ENCODE assay signal across 8 cellular contexts in the genomic region with DNA sequence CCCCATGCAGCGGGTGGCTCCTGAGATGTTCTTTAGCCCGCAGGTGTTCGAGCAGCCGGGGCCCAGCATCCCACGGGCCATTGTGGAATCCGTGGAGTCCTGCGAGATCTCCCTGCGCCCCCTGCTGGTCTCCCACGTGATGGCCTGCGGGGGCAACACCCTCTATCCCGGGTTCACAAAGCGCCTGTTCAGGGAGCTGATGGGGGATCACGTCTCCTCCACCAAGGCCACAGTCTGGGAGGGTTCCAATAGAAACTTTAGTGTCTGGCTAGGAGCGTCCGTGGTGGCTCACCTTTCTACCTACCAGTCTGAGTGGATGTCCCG.
DNase-seq lines count a peak whose midpoint lies in the region; ATAC-seq, FAIRE-seq and TF ChIP-seq lines count a peak whose summit lies in the region.

No MANE protein-coding gene starts in this region.

- H3K4me1 Mint-ChIP-seq in astrocyte (ENCODE audit: low read depth, unreplicated experiment): no peaks in the 10 kb centered on the region

- H3K27ac ChIP-seq in astrocyte (ENCODE audit: low read depth, low read length) (no peak overlapping the region), transverse colon (no peak overlapping the region)

- H3K4me1 ChIP-seq in astrocyte (ENCODE audit: insufficient read depth, low read length): no peaks in the 10 kb centered on the region
- no peaks in the 10 kb centered on the region for H3K4me1 ChIP-seq in transverse colon

- H3K9ac ChIP-seq in astrocyte (ENCODE audit: low read length): no peak overlapping the region

- no peak for TF ChIP-seq POLR2A in transverse colon (IDR thresholded peaks at IDR 0.05)

- TF ChIP-seq EP300 in transverse colon (IDR thresholded peaks at IDR 0.05; ENCODE audit: low read depth): no peak

- H3K4me2 ChIP-seq in astrocyte (ENCODE audit: low read length): no peak overlapping the region

- intact Hi-C loops in transverse colon (cut with DNase I; ENCODE audit: low total_unique reads): no loop called here

- no peak overlapping the region for H3K4me3 ChIP-seq in astrocyte (ENCODE audit: insufficient read depth, low read depth, low read length)
- H3K4me3 ChIP-seq in transverse colon: no peak overlapping the region

- H3K79me2 ChIP-seq in astrocyte (ENCODE audit: insufficient read depth, low read length): no peaks in the 10 kb centered on the region

- H3K27me3 ChIP-seq in astrocyte (ENCODE audit: insufficient read depth, low read length) (peaks cover 8% of the 10 kb centered on the region), transverse colon (peaks cover 22% of the 10 kb centered on the region)

- H3K36me3 ChIP-seq in astrocyte (ENCODE audit: insufficient read depth, low read length): no peaks in the 10 kb centered on the region
- H3K36me3 ChIP-seq in transverse colon: no peaks in the 10 kb centered on the region

- no peak for FAIRE-seq in astrocyte (lab: Jason Lieb, UNC)

- H2AFZ ChIP-seq in astrocyte (ENCODE audit: low read depth, low read length): no peak overlapping the region

- H3K36me3 Mint-ChIP-seq in astrocyte (ENCODE audit: low read depth, unreplicated experiment): no peaks in the 10 kb centered on the region

- H3K27ac Mint-ChIP-seq in astrocyte (ENCODE audit: unreplicated experiment): no peak overlapping the region

- peak; percentile 51 for DNase-seq in Daoy (ENCODE audit: low read depth)
- DNase-seq in HuH-7 (ENCODE audit: low spot score): peak; percentile 55
- DNase-seq in astrocyte (ENCODE audit: low read depth): no peak
- peak; percentile 70 for DNase-seq in left kidney (ENCODE audit: low read depth, low spot score)
- peak; percentile 61 for DNase-seq in transverse colon
- no peak for DNase-seq in NCI-H187 (lab: John Stamatoyannopoulos, UW)

- H3K9me3 ChIP-seq in astrocyte (ENCODE audit: insufficient read depth, low read depth, low read length) (no peaks in the 10 kb centered on the region), transverse colon (no peaks in the 10 kb centered on the region)

- TF ChIP-seq CTCF in astrocyte (IDR thresholded peaks at IDR 0.05; ENCODE audit: insufficient read depth, low read depth, low read length) (peak; percentile 35), transverse colon (IDR thresholded peaks at IDR 0.05) (peak; percentile 58 to 72 (median 70))

- in situ Hi-C loops in transverse colon (cut with MboI; ENCODE audit: low pct_ligation_motif_present in 1 of 4, low pct_unique_long_range_greater_than_20kb in 1 of 4, low sequenced_read_pairs in 3 of 4): loop anchor here in 2 of 4 donors (25.0 kb wide), 1 partner anchor 339 kb away; no protein-coding TSS in a partner anchor

- H3K4me3 Mint-ChIP-seq in astrocyte (ENCODE audit: unreplicated experiment): no peak overlapping the region

- no peaks in the 10 kb centered on the region for H4K20me1 ChIP-seq in astrocyte (ENCODE audit: insufficient read depth, low read length)

- ATAC-seq in HG02642 (IDR thresholded peaks at IDR 0.05; ENCODE audit: poor library complexity, unreplicated experiment) (no peak), HG02981 (IDR thresholded peaks at IDR 0.05; ENCODE audit: unreplicated experiment) (no peak)

- H3K9me3 Mint-ChIP-seq in astrocyte (ENCODE audit: unreplicated experiment): no peaks in the 10 kb centered on the region

- WGBS in transverse colon (ENCODE audit: low coverage in 1 of 2), 2 donors: 19% methylated on average over 8 of the region's 16 CpGs; no CpG with 5 or more reads in 1 of the 2 donors

- peaks cover 65% of the 10 kb centered on the region for H3K27me3 Mint-ChIP-seq in astrocyte (ENCODE audit: low read depth, unreplicated experiment)

Comparison
In these comparisons a context has a peak if more than half of its experiments do, and no peak if none do; other contexts are left out.
1. DNase-seq: peak in Daoy (single experiment), HuH-7 (single experiment), left kidney (single experiment) and transverse colon (single experiment); none in astrocyte (single experiment) and NCI-H187 (0 of 2).